ENCODE assay signal across 7 cellular contexts in genomic region chr4:186105721-186106335, GRCh38. TPM values are rescaled to one million over a fixed set of nuclear protein-coding genes. Genes with fewer than 3 reads are reported as not detected.
DNase-seq lines count a peak whose midpoint lies in the region; ATAC-seq, FAIRE-seq and TF ChIP-seq lines count a peak whose summit lies in the region.

No MANE protein-coding gene starts in this region.

- H3K9ac ChIP-seq in HUES6 (ENCODE audit: low read length): peak overlapping the region; percentile 31

- TF ChIP-seq CTCF in dorsolateral prefrontal cortex (IDR thresholded peaks at IDR 0.05 in 54 of 56, conservative IDR thresholded peaks at IDR 0.05 in 2 of 56; ENCODE audit: low read depth in 1 of 56, partially characterized antibody in 56 of 56): no peak
- TF ChIP-seq CTCF in mesothelial cell of epicardium (IDR thresholded peaks at IDR 0.05; ENCODE audit: unreplicated experiment): no peak
- TF ChIP-seq CTCF in HFFc6 (IDR thresholded peaks at IDR 0.05): no peak

- peaks cover 41% of the 10 kb centered on the region for H3K27me3 ChIP-seq in HUES6 (ENCODE audit: control insufficient read depth, insufficient read depth, low read length)
- peaks cover 0 to 49% (median 20%) of the 10 kb centered on the region in 45 donors for H3K27me3 ChIP-seq in dorsolateral prefrontal cortex

- no peak for DNase-seq in dorsolateral prefrontal cortex
- DNase-seq in mesothelial cell of epicardium (ENCODE audit: low spot score in 2 of 2, unreplicated experiment in 2 of 2): no peak
- peak; percentile 37 for DNase-seq in urothelium cell line (ENCODE audit: low spot score)
- DNase-seq in HFFc6: no peak
- DNase-seq in NK-92 (lab: John Stamatoyannopoulos, UW; ENCODE audit: unreplicated experiment): no peak

- peaks cover 32% of the 10 kb centered on the region for H3K27me3 Mint-ChIP-seq in mesothelial cell of epicardium (ENCODE audit: low read depth)
- peaks cover 22% of the 10 kb centered on the region for H3K27me3 Mint-ChIP-seq in HFFc6 (ENCODE audit: insufficient read depth)

- H3K4me3 ChIP-seq in HUES6 (ENCODE audit: low read depth, low read length) (peak overlapping the region; percentile 63), dorsolateral prefrontal cortex (peak overlapping the region; percentile 3 to 66 (median 49))

- intact Hi-C loops in dorsolateral prefrontal cortex (cut with DNase I): no loop called here

- H3K27ac Mint-ChIP-seq in mesothelial cell of epicardium: peak overlapping the region; percentile 79
- no peak overlapping the region for H3K27ac Mint-ChIP-seq in HFFc6

- H3K4me3 Mint-ChIP-seq in mesothelial cell of epicardium (peak overlapping the region; percentile 83), HFFc6 (no peak overlapping the region)

- H3K4me1 Mint-ChIP-seq in mesothelial cell of epicardium (peaks cover 27% of the 10 kb centered on the region), HFFc6 (ENCODE audit: low read depth) (no peaks in the 10 kb centered on the region)

- H3K36me3 Mint-ChIP-seq in mesothelial cell of epicardium (no peaks in the 10 kb centered on the region), HFFc6 (ENCODE audit: low read depth) (0 out of 2 replicates have a peak, but pooled peaks cover 3% of the 10 kb centered on the region)

- no peaks in the 10 kb centered on the region for H3K9me3 ChIP-seq in HUES6 (ENCODE audit: control insufficient read depth, insufficient read depth, low read depth, low read length)

- no peak for FAIRE-seq in urothelium cell line (lab: Jason Lieb, UNC)

- H3K4me1 ChIP-seq in HUES6 (ENCODE audit: control insufficient read depth, insufficient read depth, low read length): peaks cover 12% of the 10 kb centered on the region

- H3K36me3 ChIP-seq in HUES6 (ENCODE audit: control insufficient read depth, insufficient read depth, low read length): no peaks in the 10 kb centered on the region

- H3K9me3 Mint-ChIP-seq in mesothelial cell of epicardium (no peaks in the 10 kb centered on the region), HFFc6 (peaks cover 4% of the 10 kb centered on the region; the same call in 1 of the 2 replicates)

- H3K27ac ChIP-seq in HUES6 (ENCODE audit: low read depth, low read length) (no peak overlapping the region), dorsolateral prefrontal cortex (peak overlapping the region in 19 of 59 donors; percentile 4 to 78 (median 36))

- ATAC-seq in GM19438 (IDR thresholded peaks at IDR 0.05; ENCODE audit: low read depth, unreplicated experiment): peak; percentile 41

RNA-seq across cellular contexts. Expression of gene FAM149A, which starts 1.3 kb away (rescaled TPM):
- total RNA-seq in dorsolateral prefrontal cortex (10 to 100 TPM; 11.1 to 45.5 (median 27.6) TPM), mesothelial cell of epicardium (12.2 to 16.1 TPM (median 13.6 TPM) in 3 replicates)
- total RNA-seq in HFFc6 (2021; fragmentation: NEBNext Ultra II Directional; extraction: Animal tissue kit (Norgen Biotek cat#: 25700)): not detected

RNA-seq across cellular contexts. Expression of gene TLR3, which starts 36.9 kb away (rescaled TPM):
- total RNA-seq in dorsolateral prefrontal cortex (1 to 10 TPM in 116 of 120 experiments, under 1 TPM in 4; 0.55 to 9.2 (median 2.8) TPM), mesothelial cell of epicardium (9.1 to 9.3 TPM (median 9.2 TPM) in 3 replicates)
- under 1 TPM; 0.20 to 0.90 (median 0.45) TPM for total RNA-seq in HFFc6 (2021; fragmentation: NEBNext Ultra II Directional; extraction: Animal tissue kit (Norgen Biotek cat#: 25700))

Comparison
In these comparisons a context has a peak if more than half of its experiments do, and no peak if none do; other contexts are left out.
1. RNA of gene FAM149A, which starts 1.3 kb away (total RNA-seq): 11.1 to 45.5 TPM in dorsolateral prefrontal cortex and 12.2 to 16.1 TPM in mesothelial cell of epicardium; not detected in HFFc6; every median in the first group is over 10 times any median in the second.